Comparison of ENCODE assay signal across 2 cellular contexts in the genomic region with DNA sequence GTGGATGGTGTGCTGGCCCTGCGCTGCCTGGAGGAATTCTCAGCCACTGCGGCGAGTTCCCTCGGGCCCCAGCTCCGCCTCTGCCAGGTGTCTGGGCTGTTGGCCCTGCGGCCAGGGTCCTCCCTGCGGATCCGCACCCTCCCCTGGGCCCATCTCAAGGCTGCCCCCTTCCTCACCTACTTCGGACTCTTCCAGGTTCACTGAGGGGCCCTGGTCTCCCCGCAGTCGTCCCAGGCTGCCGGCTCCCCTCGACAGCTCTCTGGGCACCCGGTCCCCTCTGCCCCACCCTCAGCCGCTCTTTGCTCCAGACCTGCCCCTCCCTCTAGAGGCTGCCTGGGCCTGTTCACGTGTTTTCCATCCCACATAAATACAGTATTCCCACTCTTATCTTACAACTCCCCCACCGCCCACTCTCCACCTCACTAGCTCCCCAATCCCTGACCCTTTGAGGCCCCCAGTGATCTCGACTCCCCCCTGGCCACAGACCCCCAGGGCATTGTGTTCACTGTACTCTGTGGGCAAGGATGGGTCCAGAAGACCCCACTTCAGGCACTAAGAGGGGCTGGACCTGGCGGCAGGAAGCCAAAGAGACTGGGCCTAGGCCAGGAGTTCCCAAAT.
TF ChIP-seq lines count a peak whose summit lies in the region.

No MANE protein-coding gene starts in this region.

TF ChIP-seq in GM23338, 12 proteins besides CTCF, POLR2A, EP300 and RAD21 (continues in another document):
- TF ChIP-seq, protein P1, sequence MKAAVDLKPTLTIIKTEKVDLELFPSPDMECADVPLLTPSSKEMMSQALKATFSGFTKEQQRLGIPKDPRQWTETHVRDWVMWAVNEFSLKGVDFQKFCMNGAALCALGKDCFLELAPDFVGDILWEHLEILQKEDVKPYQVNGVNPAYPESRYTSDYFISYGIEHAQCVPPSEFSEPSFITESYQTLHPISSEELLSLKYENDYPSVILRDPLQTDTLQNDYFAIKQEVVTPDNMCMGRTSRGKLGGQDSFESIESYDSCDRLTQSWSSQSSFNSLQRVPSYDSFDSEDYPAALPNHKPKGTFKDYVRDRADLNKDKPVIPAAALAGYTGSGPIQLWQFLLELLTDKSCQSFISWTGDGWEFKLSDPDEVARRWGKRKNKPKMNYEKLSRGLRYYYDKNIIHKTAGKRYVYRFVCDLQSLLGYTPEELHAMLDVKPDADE (IDR thresholded peaks at IDR 0.05), result no peak
- TF ChIP-seq EZH2phosphoT487 (IDR thresholded peaks at IDR 0.05; ENCODE audit: unreplicated experiment) (no peak), NANOG (IDR thresholded peaks at IDR 0.05; ENCODE audit: borderline replicate concordance) (no peak), CREB1 (CRISPR knock-in tag; IDR thresholded peaks at IDR 0.05; ENCODE audit: low read depth) (no peak), STAT1 (IDR thresholded peaks at IDR 0.05; ENCODE audit: unreplicated experiment) (no peak), ZNF331 (CRISPR knock-in tag; IDR thresholded peaks at IDR 0.05; ENCODE audit: low read depth) (no peak), ZNF114 (CRISPR knock-in tag; IDR thresholded peaks at IDR 0.05) (no peak)
- TF ChIP-seq, protein P2, sequence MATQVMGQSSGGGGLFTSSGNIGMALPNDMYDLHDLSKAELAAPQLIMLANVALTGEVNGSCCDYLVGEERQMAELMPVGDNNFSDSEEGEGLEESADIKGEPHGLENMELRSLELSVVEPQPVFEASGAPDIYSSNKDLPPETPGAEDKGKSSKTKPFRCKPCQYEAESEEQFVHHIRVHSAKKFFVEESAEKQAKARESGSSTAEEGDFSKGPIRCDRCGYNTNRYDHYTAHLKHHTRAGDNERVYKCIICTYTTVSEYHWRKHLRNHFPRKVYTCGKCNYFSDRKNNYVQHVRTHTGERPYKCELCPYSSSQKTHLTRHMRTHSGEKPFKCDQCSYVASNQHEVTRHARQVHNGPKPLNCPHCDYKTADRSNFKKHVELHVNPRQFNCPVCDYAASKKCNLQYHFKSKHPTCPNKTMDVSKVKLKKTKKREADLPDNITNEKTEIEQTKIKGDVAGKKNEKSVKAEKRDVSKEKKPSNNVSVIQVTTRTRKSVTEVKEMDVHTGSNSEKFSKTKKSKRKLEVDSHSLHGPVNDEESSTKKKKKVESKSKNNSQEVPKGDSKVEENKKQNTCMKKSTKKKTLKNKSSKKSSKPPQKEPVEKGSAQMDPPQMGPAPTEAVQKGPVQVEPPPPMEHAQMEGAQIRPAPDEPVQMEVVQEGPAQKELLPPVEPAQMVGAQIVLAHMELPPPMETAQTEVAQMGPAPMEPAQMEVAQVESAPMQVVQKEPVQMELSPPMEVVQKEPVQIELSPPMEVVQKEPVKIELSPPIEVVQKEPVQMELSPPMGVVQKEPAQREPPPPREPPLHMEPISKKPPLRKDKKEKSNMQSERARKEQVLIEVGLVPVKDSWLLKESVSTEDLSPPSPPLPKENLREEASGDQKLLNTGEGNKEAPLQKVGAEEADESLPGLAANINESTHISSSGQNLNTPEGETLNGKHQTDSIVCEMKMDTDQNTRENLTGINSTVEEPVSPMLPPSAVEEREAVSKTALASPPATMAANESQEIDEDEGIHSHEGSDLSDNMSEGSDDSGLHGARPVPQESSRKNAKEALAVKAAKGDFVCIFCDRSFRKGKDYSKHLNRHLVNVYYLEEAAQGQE (IDR thresholded peaks at IDR 0.05; ENCODE audit: unreplicated experiment), result no peak
- TF ChIP-seq, protein P3, sequence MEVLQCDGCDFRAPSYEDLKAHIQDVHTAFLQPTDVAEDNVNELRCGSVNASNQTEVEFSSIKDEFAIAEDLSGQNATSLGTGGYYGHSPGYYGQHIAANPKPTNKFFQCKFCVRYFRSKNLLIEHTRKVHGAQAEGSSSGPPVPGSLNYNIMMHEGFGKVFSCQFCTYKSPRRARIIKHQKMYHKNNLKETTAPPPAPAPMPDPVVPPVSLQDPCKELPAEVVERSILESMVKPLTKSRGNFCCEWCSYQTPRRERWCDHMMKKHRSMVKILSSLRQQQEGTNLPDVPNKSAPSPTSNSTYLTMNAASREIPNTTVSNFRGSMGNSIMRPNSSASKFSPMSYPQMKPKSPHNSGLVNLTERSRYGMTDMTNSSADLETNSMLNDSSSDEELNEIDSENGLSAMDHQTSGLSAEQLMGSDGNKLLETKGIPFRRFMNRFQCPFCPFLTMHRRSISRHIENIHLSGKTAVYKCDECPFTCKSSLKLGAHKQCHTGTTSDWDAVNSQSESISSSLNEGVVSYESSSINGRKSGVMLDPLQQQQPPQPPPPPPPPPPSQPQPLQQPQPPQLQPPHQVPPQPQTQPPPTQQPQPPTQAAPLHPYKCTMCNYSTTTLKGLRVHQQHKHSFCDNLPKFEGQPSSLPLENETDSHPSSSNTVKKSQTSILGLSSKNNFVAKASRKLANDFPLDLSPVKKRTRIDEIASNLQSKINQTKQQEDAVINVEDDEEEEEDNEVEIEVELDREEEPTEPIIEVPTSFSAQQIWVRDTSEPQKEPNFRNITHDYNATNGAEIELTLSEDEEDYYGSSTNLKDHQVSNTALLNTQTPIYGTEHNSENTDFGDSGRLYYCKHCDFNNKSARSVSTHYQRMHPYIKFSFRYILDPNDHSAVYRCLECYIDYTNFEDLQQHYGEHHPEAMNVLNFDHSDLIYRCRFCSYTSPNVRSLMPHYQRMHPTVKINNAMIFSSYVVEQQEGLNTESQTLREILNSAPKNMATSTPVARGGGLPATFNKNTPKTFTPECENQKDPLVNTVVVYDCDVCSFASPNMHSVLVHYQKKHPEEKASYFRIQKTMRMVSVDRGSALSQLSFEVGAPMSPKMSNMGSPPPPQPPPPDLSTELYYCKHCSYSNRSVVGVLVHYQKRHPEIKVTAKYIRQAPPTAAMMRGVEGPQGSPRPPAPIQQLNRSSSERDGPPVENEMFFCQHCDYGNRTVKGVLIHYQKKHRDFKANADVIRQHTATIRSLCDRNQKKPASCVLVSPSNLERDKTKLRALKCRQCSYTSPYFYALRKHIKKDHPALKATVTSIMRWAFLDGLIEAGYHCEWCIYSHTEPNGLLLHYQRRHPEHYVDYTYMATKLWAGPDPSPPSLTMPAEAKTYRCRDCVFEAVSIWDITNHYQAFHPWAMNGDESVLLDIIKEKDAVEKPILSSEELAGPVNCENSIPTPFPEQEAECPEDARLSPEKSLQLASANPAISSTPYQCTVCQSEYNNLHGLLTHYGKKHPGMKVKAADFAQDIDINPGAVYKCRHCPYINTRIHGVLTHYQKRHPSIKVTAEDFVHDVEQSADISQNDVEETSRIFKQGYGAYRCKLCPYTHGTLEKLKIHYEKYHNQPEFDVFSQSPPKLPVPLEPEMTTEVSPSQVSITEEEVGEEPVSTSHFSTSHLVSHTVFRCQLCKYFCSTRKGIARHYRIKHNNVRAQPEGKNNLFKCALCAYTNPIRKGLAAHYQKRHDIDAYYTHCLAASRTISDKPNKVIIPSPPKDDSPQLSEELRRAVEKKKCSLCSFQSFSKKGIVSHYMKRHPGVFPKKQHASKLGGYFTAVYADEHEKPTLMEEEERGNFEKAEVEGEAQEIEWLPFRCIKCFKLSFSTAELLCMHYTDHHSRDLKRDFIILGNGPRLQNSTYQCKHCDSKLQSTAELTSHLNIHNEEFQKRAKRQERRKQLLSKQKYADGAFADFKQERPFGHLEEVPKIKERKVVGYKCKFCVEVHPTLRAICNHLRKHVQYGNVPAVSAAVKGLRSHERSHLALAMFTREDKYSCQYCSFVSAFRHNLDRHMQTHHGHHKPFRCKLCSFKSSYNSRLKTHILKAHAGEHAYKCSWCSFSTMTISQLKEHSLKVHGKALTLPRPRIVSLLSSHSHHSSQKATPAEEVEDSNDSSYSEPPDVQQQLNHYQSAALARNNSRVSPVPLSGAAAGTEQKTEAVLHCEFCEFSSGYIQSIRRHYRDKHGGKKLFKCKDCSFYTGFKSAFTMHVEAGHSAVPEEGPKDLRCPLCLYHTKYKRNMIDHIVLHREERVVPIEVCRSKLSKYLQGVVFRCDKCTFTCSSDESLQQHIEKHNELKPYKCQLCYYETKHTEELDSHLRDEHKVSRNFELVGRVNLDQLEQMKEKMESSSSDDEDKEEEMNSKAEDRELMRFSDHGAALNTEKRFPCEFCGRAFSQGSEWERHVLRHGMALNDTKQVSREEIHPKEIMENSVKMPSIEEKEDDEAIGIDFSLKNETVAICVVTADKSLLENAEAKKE (CRISPR knock-in tag; IDR thresholded peaks at IDR 0.05), result no peak

TF ChIP-seq in GM12878, 131 proteins besides CTCF, POLR2A, EP300 and RAD21:
- TF ChIP-seq GATAD2B (conservative IDR thresholded peaks at IDR 0.05; ENCODE audit: low read depth) (no peak), ZBED1 (IDR thresholded peaks at IDR 0.05; ENCODE audit: borderline replicate concordance) (no peak), ZNF207 (IDR thresholded peaks at IDR 0.05; ENCODE audit: borderline replicate concordance) (no peak), TARDBP (IDR thresholded peaks at IDR 0.05; ENCODE audit: borderline replicate concordance) (no peak)
- TF ChIP-seq, protein P4, sequence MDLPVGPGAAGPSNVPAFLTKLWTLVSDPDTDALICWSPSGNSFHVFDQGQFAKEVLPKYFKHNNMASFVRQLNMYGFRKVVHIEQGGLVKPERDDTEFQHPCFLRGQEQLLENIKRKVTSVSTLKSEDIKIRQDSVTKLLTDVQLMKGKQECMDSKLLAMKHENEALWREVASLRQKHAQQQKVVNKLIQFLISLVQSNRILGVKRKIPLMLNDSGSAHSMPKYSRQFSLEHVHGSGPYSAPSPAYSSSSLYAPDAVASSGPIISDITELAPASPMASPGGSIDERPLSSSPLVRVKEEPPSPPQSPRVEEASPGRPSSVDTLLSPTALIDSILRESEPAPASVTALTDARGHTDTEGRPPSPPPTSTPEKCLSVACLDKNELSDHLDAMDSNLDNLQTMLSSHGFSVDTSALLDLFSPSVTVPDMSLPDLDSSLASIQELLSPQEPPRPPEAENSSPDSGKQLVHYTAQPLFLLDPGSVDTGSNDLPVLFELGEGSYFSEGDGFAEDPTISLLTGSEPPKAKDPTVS (IDR thresholded peaks at IDR 0.05; ENCODE audit: low read depth, low read length), result no peak
